8 cellular contexts compared by ENCODE assay signal in the genomic region with DNA sequence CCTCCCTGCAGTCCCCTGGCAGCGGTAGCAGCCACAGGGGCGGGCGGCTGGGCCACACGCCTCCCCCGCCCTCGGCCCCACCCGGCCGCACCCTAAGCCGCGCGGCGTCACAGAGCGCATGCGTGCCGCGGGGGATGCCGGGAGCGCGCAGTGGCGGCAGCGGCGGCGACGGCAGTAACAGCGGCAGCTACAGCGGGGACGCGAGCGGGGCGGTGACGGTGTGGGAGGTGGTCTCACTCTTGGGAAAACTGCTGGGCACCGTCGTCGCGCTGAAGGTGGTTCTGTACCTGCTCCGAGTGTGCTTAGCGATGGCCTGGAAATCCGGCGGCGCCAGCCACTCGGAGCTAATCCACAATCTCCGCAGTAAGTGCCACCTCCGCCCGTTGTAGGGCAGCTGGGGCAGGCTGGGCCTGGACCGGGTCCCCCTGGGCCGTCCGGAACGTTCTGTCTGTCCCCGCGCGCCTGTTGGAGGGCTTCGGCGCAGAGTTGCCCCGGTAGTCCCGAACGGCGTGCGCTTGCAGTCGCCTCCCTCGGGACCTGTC. TPM values are rescaled to one million over a fixed set of nuclear protein-coding genes. Genes with fewer than 3 reads are reported as not detected.
DNase-seq lines count a peak whose midpoint lies in the region; ATAC-seq and TF ChIP-seq lines count a peak whose summit lies in the region.

A gene (plus strand): TSS at position 148 of the 542 bp plus-strand sequence. CDS start 161 bp downstream, at position 309.

- intact Hi-C loops in activated CD4-positive, alpha-beta T cell treated with anti-CD3 and anti-CD28 coated beads for 36 hours (cut with DNase I, micrococcal nuclease), result loop anchor here (1.0 to 5.0 kb wide), 6 partner anchors 101 to 1703 kb away; a partner anchor contains a TSS

- peaks cover 7% of the 10 kb centered on the region for H3K36me3 Mint-ChIP-seq in activated CD4-positive, alpha-beta T cell treated with anti-CD3 and anti-CD28 coated beads for 36 hours (ENCODE audit: low read depth)

- H3K27me3 Mint-ChIP-seq in activated CD4-positive, alpha-beta T cell treated with anti-CD3 and anti-CD28 coated beads for 36 hours, result no peaks in the 10 kb centered on the region

- ATAC-seq in HG03378 (IDR thresholded peaks at IDR 0.05; ENCODE audit: unreplicated experiment), result peak; percentile 68
- ATAC-seq in activated CD4-positive, alpha-beta T cell treated with anti-CD3 and anti-CD28 coated beads for 36 hours, result peak; percentile 81

- DNase-seq in Ammon's horn (ENCODE audit: low spot score), result peak; percentile 94
- DNase-seq in NCI-H510A (lab: John Stamatoyannopoulos, UW), result peak; percentile 81
- DNase-seq in activated CD4-positive, alpha-beta T cell treated with anti-CD3 and anti-CD28 coated beads for 36 hours, result peak; percentile 94
- peak; percentile 85 for DNase-seq in choroid plexus epithelial cell (ENCODE audit: low read depth)
- peak; percentile 94 for DNase-seq in kidney tubule cell (ENCODE audit: low spot score)
- peak; percentile 70 to 90 (median 79) for DNase-seq in stimulated activated CD4-positive, alpha-beta T cell treated with anti-CD3 and anti-CD28 coated beads, Interleukin-1b, Interleukin-23, amount 100 ng/mL, for 24 hours (ENCODE audit: low read depth in 4 of 4, low spot score in 1 of 4)

- H3K4me3 Mint-ChIP-seq in activated CD4-positive, alpha-beta T cell treated with anti-CD3 and anti-CD28 coated beads for 36 hours, result peak within 1 kb of the TSS; percentile 90

- POLR2A ChIA-PET in activated CD4-positive, alpha-beta T cell treated with anti-CD3 and anti-CD28 coated beads for 36 hours (lab: Charles Lee), result interaction anchor here (1.5 kb wide), 1 partner anchor 32 kb away, joined by 7 read pairs; a partner anchor contains a TSS

- TF ChIP-seq POLR2A in GM19099 (IDR thresholded peaks at IDR 0.05; ENCODE audit: extremely low read depth, insufficient read length, low read depth), result peak; percentile 88

- CTCF ChIA-PET in activated CD4-positive, alpha-beta T cell treated with anti-CD3 and anti-CD28 coated beads for 36 hours (lab: Charles Lee), result interaction anchor here (1.1 to 1.5 kb wide), 2 partner anchors 33 to 72 kb away, joined by 4 to 5 read pairs; no protein-coding TSS in a partner anchor

- H3K9me3 Mint-ChIP-seq in activated CD4-positive, alpha-beta T cell treated with anti-CD3 and anti-CD28 coated beads for 36 hours (ENCODE audit: low read depth), result no peaks in the 10 kb centered on the region

- H3K4me3 ChIP-seq in choroid plexus epithelial cell (ENCODE audit: low read depth, low read length), result peak within 1 kb of the TSS; percentile 76

- TF ChIP-seq CTCF in choroid plexus epithelial cell (conservative IDR thresholded peaks at IDR 0.05; ENCODE audit: low read depth, low read length), result no peak

- peak within 1 kb of the TSS; percentile 85 for H3K27ac Mint-ChIP-seq in activated CD4-positive, alpha-beta T cell treated with anti-CD3 and anti-CD28 coated beads for 36 hours

- H3K4me1 Mint-ChIP-seq in activated CD4-positive, alpha-beta T cell treated with anti-CD3 and anti-CD28 coated beads for 36 hours, result peaks cover 44% of the 10 kb centered on the region

RNA-seq across cellular contexts. Expression of the gene that starts here (rescaled TPM):
- total RNA-seq in activated CD4-positive, alpha-beta T cell treated with anti-CD3 and anti-CD28 coated beads for 36 hours, result 10 to 100 TPM; 90.1 to 91.3 TPM

Comparison
In these comparisons a context has a peak if more than half of its experiments do, and no peak if none do; other contexts are left out.
1. Peak in every context shown above with its lines: DNase-seq, ATAC-seq and H3K4me3 ChIP-seq.